ENCODE assay signal across 26 cellular contexts in the genomic region with DNA sequence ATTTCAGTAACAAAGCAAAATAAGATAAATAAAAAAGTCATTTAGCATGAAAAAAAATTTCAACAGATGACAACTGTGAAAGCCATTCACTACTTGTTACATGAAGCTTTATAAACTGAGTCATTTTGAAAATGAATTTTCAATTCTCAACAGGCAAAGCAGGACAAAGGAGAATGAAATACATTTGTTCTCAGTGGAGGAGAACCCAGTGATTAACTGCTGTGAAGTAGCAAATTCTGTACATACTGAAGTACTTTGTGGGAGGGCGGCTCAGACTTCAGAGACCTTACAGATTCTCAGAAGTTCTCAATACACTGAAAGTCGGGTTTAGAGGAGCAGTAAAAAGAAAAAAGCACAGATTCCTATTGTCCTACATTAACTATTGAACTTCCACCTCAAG. TPM values are rescaled to one million over a fixed set of nuclear protein-coding genes. Genes with fewer than 3 reads are reported as not detected.
DNase-seq lines count a peak whose midpoint lies in the region; ATAC-seq, FAIRE-seq and TF ChIP-seq lines count a peak whose summit lies in the region.
"Had no signal": no experiment of that assay in that cellular context is flagged by ENCODE, and none has a peak within 500 bp of the region (broad histone marks: within the 10 kb centered on the region; RNA-seq: fewer than 3 reads in every experiment).

No MANE protein-coding gene starts in this region.

- H3K4me2 ChIP-seq in astrocyte (ENCODE audit: low read length): no peak overlapping the region

- H3K4me1 Mint-ChIP-seq in activated CD4-positive, alpha-beta T cell treated with anti-CD3 and anti-CD28 coated beads for 36 hours: peaks cover 19% of the 10 kb centered on the region
- peaks cover 13% of the 10 kb centered on the region for H3K4me1 Mint-ChIP-seq in activated CD4-positive, alpha-beta T cell treated with anti-CD3 and anti-CD28 coated beads, Interleukin-2, amount 10 ng/mL, durations not matched to agents 24 days and 14 days
- H3K4me1 Mint-ChIP-seq in astrocyte (ENCODE audit: low read depth, unreplicated experiment): peaks cover 38% of the 10 kb centered on the region
- H3K4me1 Mint-ChIP-seq in stimulated activated effector memory CD8-positive, alpha-beta T cell treated with anti-CD3 and anti-CD28 coated beads, Interleukin-12 subunit alpha, Interleukin-12 subunit beta, amount 100 ng/mL, for 72 hours: peaks cover 10% of the 10 kb centered on the region

- H3K79me2 ChIP-seq in astrocyte (ENCODE audit: insufficient read depth, low read length): peaks cover 11% of the 10 kb centered on the region

- DNase-seq in activated CD4-positive, alpha-beta T cell treated with anti-CD3 and anti-CD28 coated beads for 36 hours: no peak
- DNase-seq in activated CD4-positive, alpha-beta T cell treated with anti-CD3 and anti-CD28 coated beads, Interleukin-2, amount 10 ng/mL, durations not matched to agents 24 days and 14 days: no peak
- DNase-seq in astrocyte (ENCODE audit: low read depth) (peak; percentile 33), foreskin melanocyte (peak; percentile 46), LoVo (ENCODE audit: low spot score) (no peak), Ammon's horn (ENCODE audit: low spot score) (no peak)
- DNase-seq in stimulated activated effector memory CD8-positive, alpha-beta T cell treated with anti-CD3 and anti-CD28 coated beads, Interleukin-12 subunit alpha, Interleukin-12 subunit beta, amount 100 ng/mL, for 72 hours (ENCODE audit: low spot score in 2 of 2): no peak
- DNase-seq: 8988T; activated CD8-positive, alpha-beta T cell treated with anti-CD3 and anti-CD28 coated beads for 36 hours; activated effector memory CD4-positive, alpha-beta T cell treated with anti-CD3 and anti-CD28 coated beads, Interleukin-2, amount 50 U/mL, for 16 hours; effector memory CD8-positive, alpha-beta T cell; HCEC 1CT; NCI-H1436; NCI-H2107; NCI-H524; sigmoid colon; stimulated activated CD4-positive, alpha-beta T cell treated with anti-CD3 and anti-CD28 coated beads, Interleukin-15, amount 100 ng/mL, for 24 hours; stimulated activated naive CD4-positive, alpha-beta T cell treated with Interleukin-2 at 50 U/mL for 16 hours had no signal

- H3K4me3 Mint-ChIP-seq in activated CD4-positive, alpha-beta T cell treated with anti-CD3 and anti-CD28 coated beads for 36 hours: no peak overlapping the region
- no peak overlapping the region for H3K4me3 Mint-ChIP-seq in activated CD4-positive, alpha-beta T cell treated with anti-CD3 and anti-CD28 coated beads, Interleukin-2, amount 10 ng/mL, durations not matched to agents 24 days and 14 days
- H3K4me3 Mint-ChIP-seq in astrocyte (ENCODE audit: unreplicated experiment): no peak overlapping the region
- no peak overlapping the region for H3K4me3 Mint-ChIP-seq in stimulated activated effector memory CD8-positive, alpha-beta T cell treated with anti-CD3 and anti-CD28 coated beads, Interleukin-12 subunit alpha, Interleukin-12 subunit beta, amount 100 ng/mL, for 72 hours
- H3K4me3 Mint-ChIP-seq: activated CD8-positive, alpha-beta T cell treated with anti-CD3 and anti-CD28 coated beads for 36 hours; effector memory CD8-positive, alpha-beta T cell; memory B cell had no signal

- H4K20me1 ChIP-seq in astrocyte (ENCODE audit: insufficient read depth, low read length): peaks cover 14% of the 10 kb centered on the region

- no peak overlapping the region for H3K4me3 ChIP-seq in astrocyte (ENCODE audit: insufficient read depth, low read depth, low read length)
- H3K4me3 ChIP-seq: breast epithelium, coronary artery, sigmoid colon, SK-N-MC had no signal

- H3K9ac ChIP-seq in astrocyte (ENCODE audit: low read length): no peak overlapping the region

- H3K4me1 ChIP-seq in astrocyte (ENCODE audit: insufficient read depth, low read length): no peaks in the 10 kb centered on the region
- H3K4me1 ChIP-seq: breast epithelium had no signal

- intact Hi-C loops in activated CD4-positive, alpha-beta T cell treated with anti-CD3 and anti-CD28 coated beads for 36 hours (cut with DNase I, micrococcal nuclease): no loop called here
- intact Hi-C loops in activated CD4-positive, alpha-beta T cell treated with anti-CD3 and anti-CD28 coated beads, Interleukin-2, amount 10 ng/mL, durations not matched to agents 24 days and 14 days (cut with micrococcal nuclease): no loop called here

- H2AFZ ChIP-seq in astrocyte (ENCODE audit: low read depth, low read length): no peak overlapping the region

- peaks cover 54% of the 10 kb centered on the region for H3K36me3 Mint-ChIP-seq in activated CD4-positive, alpha-beta T cell treated with anti-CD3 and anti-CD28 coated beads for 36 hours (ENCODE audit: low read depth)
- peaks cover 56% of the 10 kb centered on the region for H3K36me3 Mint-ChIP-seq in activated CD4-positive, alpha-beta T cell treated with anti-CD3 and anti-CD28 coated beads, Interleukin-2, amount 10 ng/mL, durations not matched to agents 24 days and 14 days (ENCODE audit: low read depth)
- peaks cover 9% of the 10 kb centered on the region for H3K36me3 Mint-ChIP-seq in astrocyte (ENCODE audit: low read depth, unreplicated experiment)
- peaks cover 91% of the 10 kb centered on the region for H3K36me3 Mint-ChIP-seq in stimulated activated effector memory CD8-positive, alpha-beta T cell treated with anti-CD3 and anti-CD28 coated beads, Interleukin-12 subunit alpha, Interleukin-12 subunit beta, amount 100 ng/mL, for 72 hours

- peak; percentile 66 for ATAC-seq in activated CD4-positive, alpha-beta T cell treated with anti-CD3 and anti-CD28 coated beads for 36 hours
- ATAC-seq in stimulated activated effector memory CD8-positive, alpha-beta T cell treated with anti-CD3 and anti-CD28 coated beads, Interleukin-12 subunit alpha, Interleukin-12 subunit beta, amount 100 ng/mL, for 72 hours: peak; percentile 34
- no peak for ATAC-seq in HG02588 (IDR thresholded peaks at IDR 0.05; ENCODE audit: unreplicated experiment)
- ATAC-seq: activated CD8-positive, alpha-beta T cell treated with anti-CD3 and anti-CD28 coated beads for 36 hours; effector memory CD8-positive, alpha-beta T cell had no signal

- no peaks in the 10 kb centered on the region for H3K9me3 Mint-ChIP-seq in activated CD4-positive, alpha-beta T cell treated with anti-CD3 and anti-CD28 coated beads for 36 hours (ENCODE audit: low read depth)
- no peaks in the 10 kb centered on the region for H3K9me3 Mint-ChIP-seq in activated CD4-positive, alpha-beta T cell treated with anti-CD3 and anti-CD28 coated beads, Interleukin-2, amount 10 ng/mL, durations not matched to agents 24 days and 14 days
- no peaks in the 10 kb centered on the region for H3K9me3 Mint-ChIP-seq in astrocyte (ENCODE audit: unreplicated experiment)
- no peaks in the 10 kb centered on the region for H3K9me3 Mint-ChIP-seq in stimulated activated effector memory CD8-positive, alpha-beta T cell treated with anti-CD3 and anti-CD28 coated beads, Interleukin-12 subunit alpha, Interleukin-12 subunit beta, amount 100 ng/mL, for 72 hours
- H3K9me3 Mint-ChIP-seq: activated CD8-positive, alpha-beta T cell treated with anti-CD3 and anti-CD28 coated beads for 36 hours; effector memory CD8-positive, alpha-beta T cell; memory B cell had no signal

- H3K27me3 Mint-ChIP-seq in activated CD4-positive, alpha-beta T cell treated with anti-CD3 and anti-CD28 coated beads for 36 hours: no peaks in the 10 kb centered on the region
- H3K27me3 Mint-ChIP-seq in activated CD4-positive, alpha-beta T cell treated with anti-CD3 and anti-CD28 coated beads, Interleukin-2, amount 10 ng/mL, durations not matched to agents 24 days and 14 days: no peaks in the 10 kb centered on the region
- H3K27me3 Mint-ChIP-seq in astrocyte (ENCODE audit: low read depth, unreplicated experiment): no peaks in the 10 kb centered on the region
- H3K27me3 Mint-ChIP-seq: activated CD8-positive, alpha-beta T cell treated with anti-CD3 and anti-CD28 coated beads for 36 hours; effector memory CD8-positive, alpha-beta T cell; memory B cell; progenitor cell of endocrine pancreas had no signal

- no peaks in the 10 kb centered on the region for H3K9me3 ChIP-seq in astrocyte (ENCODE audit: insufficient read depth, low read depth, low read length)
- H3K9me3 ChIP-seq: breast epithelium, sigmoid colon had no signal

- peaks cover 19% of the 10 kb centered on the region for H3K36me3 ChIP-seq in astrocyte (ENCODE audit: insufficient read depth, low read length)
- H3K36me3 ChIP-seq: breast epithelium had no signal

- H3K27ac Mint-ChIP-seq in activated CD4-positive, alpha-beta T cell treated with anti-CD3 and anti-CD28 coated beads for 36 hours: peak overlapping the region; percentile 52
- H3K27ac Mint-ChIP-seq in activated CD4-positive, alpha-beta T cell treated with anti-CD3 and anti-CD28 coated beads, Interleukin-2, amount 10 ng/mL, durations not matched to agents 24 days and 14 days: no peak overlapping the region
- peak overlapping the region; percentile 81 for H3K27ac Mint-ChIP-seq in astrocyte (ENCODE audit: unreplicated experiment)
- no peak overlapping the region for H3K27ac Mint-ChIP-seq in stimulated activated effector memory CD8-positive, alpha-beta T cell treated with anti-CD3 and anti-CD28 coated beads, Interleukin-12 subunit alpha, Interleukin-12 subunit beta, amount 100 ng/mL, for 72 hours
- H3K27ac Mint-ChIP-seq: activated CD8-positive, alpha-beta T cell treated with anti-CD3 and anti-CD28 coated beads for 36 hours; effector memory CD8-positive, alpha-beta T cell; memory B cell; progenitor cell of endocrine pancreas had no signal

- H3K27ac ChIP-seq in astrocyte (ENCODE audit: low read depth, low read length): no peak overlapping the region
- H3K27ac ChIP-seq: breast epithelium, coronary artery, sigmoid colon, SK-N-MC had no signal

- CTCF ChIA-PET in activated CD4-positive, alpha-beta T cell treated with anti-CD3 and anti-CD28 coated beads for 36 hours (lab: Charles Lee): interaction anchor here (0.7 to 1.1 kb wide), 2 partner anchors 12 to 14 kb away, joined by 3 read pairs; no protein-coding TSS in a partner anchor

- POLR2A ChIA-PET in activated CD4-positive, alpha-beta T cell treated with anti-CD3 and anti-CD28 coated beads for 36 hours (lab: Charles Lee): no interaction called here

- no peak for FAIRE-seq in astrocyte (lab: Jason Lieb, UNC)
- FAIRE-seq: GM12891, HTR-8/SVneo had no signal

- no peak for TF ChIP-seq CTCF in astrocyte (IDR thresholded peaks at IDR 0.05; ENCODE audit: insufficient read depth, low read depth, low read length)

- H3K27me3 ChIP-seq in astrocyte (ENCODE audit: insufficient read depth, low read length): no peaks in the 10 kb centered on the region
- H3K27me3 ChIP-seq: breast epithelium, sigmoid colon had no signal

RNA-seq across cellular contexts. Expression of a gene that starts 21.7 kb away (rescaled TPM):
- total RNA-seq in activated CD4-positive, alpha-beta T cell treated with anti-CD3 and anti-CD28 coated beads for 36 hours: 10 to 100 TPM; 74.6 to 75.8 TPM
- 61.2 and 69.5 TPM in 2 replicates for total RNA-seq in activated CD4-positive, alpha-beta T cell treated with anti-CD3 and anti-CD28 coated beads, Interleukin-2, amount 10 ng/mL, durations not matched to agents 24 days and 14 days
- 98.3 and 99.9 TPM in 2 replicates for total RNA-seq in astrocyte

RNA-seq across cellular contexts. Expression of a gene that starts 21.8 kb away (rescaled TPM):
- total RNA-seq in activated CD4-positive, alpha-beta T cell treated with anti-CD3 and anti-CD28 coated beads for 36 hours: 1 to 10 TPM; 4.6 to 5.3 TPM
- 3.2 and 4.1 TPM in 2 replicates for total RNA-seq in activated CD4-positive, alpha-beta T cell treated with anti-CD3 and anti-CD28 coated beads, Interleukin-2, amount 10 ng/mL, durations not matched to agents 24 days and 14 days
- total RNA-seq in astrocyte: 9.0 and 10.0 TPM in 2 replicates

Comparison
In these comparisons a context has a peak if more than half of its experiments do, and no peak if none do; other contexts are left out.
1. H3K27ac Mint-ChIP-seq: peak in activated CD4-positive, alpha-beta T cell treated with anti-CD3 and anti-CD28 coated beads for 36 hours (single experiment) and astrocyte (single experiment); none in activated CD4-positive, alpha-beta T cell treated with anti-CD3 and anti-CD28 coated beads, Interleukin-2, amount 10 ng/mL, durations not matched to agents 24 days and 14 days (single experiment) and stimulated activated effector memory CD8-positive, alpha-beta T cell treated with anti-CD3 and anti-CD28 coated beads, Interleukin-12 subunit alpha, Interleukin-12 subunit beta, amount 100 ng/mL, for 72 hours (single experiment).
2. DNase-seq: peak in astrocyte (single experiment) and foreskin melanocyte (single experiment); none in activated CD4-positive, alpha-beta T cell treated with anti-CD3 and anti-CD28 coated beads for 36 hours (single experiment), activated CD4-positive, alpha-beta T cell treated with anti-CD3 and anti-CD28 coated beads, Interleukin-2, amount 10 ng/mL, durations not matched to agents 24 days and 14 days (single experiment), stimulated activated effector memory CD8-positive, alpha-beta T cell treated with anti-CD3 and anti-CD28 coated beads, Interleukin-12 subunit alpha, Interleukin-12 subunit beta, amount 100 ng/mL, for 72 hours (0 of 2), LoVo (single experiment) and Ammon's horn (single experiment).